32 cellular contexts compared by ENCODE assay signal in the genomic region with DNA sequence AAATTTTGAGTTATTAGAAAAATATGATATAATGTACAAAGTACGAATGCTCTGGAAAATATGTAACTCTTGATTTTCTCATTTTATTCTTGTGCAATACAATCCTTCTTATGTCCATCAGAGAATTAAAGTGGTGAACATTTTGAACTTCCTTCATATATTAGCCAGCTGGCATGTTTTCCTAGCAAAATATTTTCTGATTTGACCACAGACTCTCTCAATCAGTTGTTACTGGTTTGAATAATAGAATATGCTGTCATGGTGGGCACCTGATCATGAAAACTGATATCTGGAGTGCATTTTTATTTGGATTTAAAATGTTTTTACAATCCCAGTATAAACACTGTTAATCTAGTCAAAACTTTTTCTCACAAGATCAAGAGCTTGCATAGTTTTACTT. TPM values are rescaled to one million over a fixed set of nuclear protein-coding genes. Genes with fewer than 3 reads are reported as not detected.
"Had no signal": no experiment of that assay in that cellular context is flagged by ENCODE, and none has a peak within 500 bp of the region (broad histone marks: within the 10 kb centered on the region; RNA-seq: fewer than 3 reads in every experiment).

No MANE protein-coding gene starts in this region.

- H3K9me3 ChIP-seq: ovary, prostate gland, thoracic aorta, vagina had no signal

- H3K79me2 ChIP-seq: hepatocyte had no signal

- H3K4me3 Mint-ChIP-seq: activated CD4-positive, alpha-beta T cell treated with anti-CD3 and anti-CD28 coated beads, Interleukin-2, amount 10 ng/mL, durations not matched to agents 7 days and 5 days; activated CD8-positive, alpha-beta memory T cell treated with anti-CD3 and anti-CD28 coated beads, Interleukin-2, amount 10 ng/mL, durations not matched to agents 7 days and 5 days; activated CD8-positive, alpha-beta T cell treated with anti-CD3 and anti-CD28 coated beads for 36 hours; activated naive CD4-positive, alpha-beta T cell treated with anti-CD3 and anti-CD28 coated beads, Interleukin-2, amount 10 ng/mL, durations not matched to agents 7 days and 5 days; brain; immature natural killer cell; natural killer cell treated with Interleukin-12 subunit alpha and Interleukin-12 subunit beta and Interleukin-15 and Interleukin-18, amount 100 ng/mL, for 72 hours; type B pancreatic cell had no signal

- H3K4me3 ChIP-seq: hepatocyte, left lung, lung, ovary, prostate gland, spleen, thoracic aorta, vagina had no signal

- H3K4me2 ChIP-seq: hepatocyte had no signal

- H3K27ac Mint-ChIP-seq: activated CD4-positive, alpha-beta T cell treated with anti-CD3 and anti-CD28 coated beads, Interleukin-2, amount 10 ng/mL, durations not matched to agents 7 days and 5 days; activated CD8-positive, alpha-beta memory T cell treated with anti-CD3 and anti-CD28 coated beads, Interleukin-2, amount 10 ng/mL, durations not matched to agents 7 days and 5 days; activated CD8-positive, alpha-beta T cell treated with anti-CD3 and anti-CD28 coated beads for 36 hours; activated naive CD4-positive, alpha-beta T cell treated with anti-CD3 and anti-CD28 coated beads, Interleukin-2, amount 10 ng/mL, durations not matched to agents 7 days and 5 days; brain; immature natural killer cell; natural killer cell treated with Interleukin-12 subunit alpha and Interleukin-12 subunit beta and Interleukin-15 and Interleukin-18, amount 100 ng/mL, for 72 hours; type B pancreatic cell had no signal

- H2AFZ ChIP-seq: hepatocyte had no signal

- DNase-seq: activated CD4-positive, alpha-beta T cell treated with anti-CD3 and anti-CD28 coated beads, Interleukin-2, amount 10 ng/mL, durations not matched to agents 7 days and 5 days; activated CD4-positive, CD25-positive, alpha-beta regulatory T cell treated with anti-CD3 and anti-CD28 coated beads, Interleukin-2, amount 50 U/mL, for 72 hours; activated CD8-positive, alpha-beta memory T cell treated with anti-CD3 and anti-CD28 coated beads, Interleukin-2, amount 10 ng/mL, durations not matched to agents 7 days and 5 days; activated CD8-positive, alpha-beta T cell treated with anti-CD3 and anti-CD28 coated beads for 36 hours; activated effector memory CD4-positive, alpha-beta T cell treated with anti-CD3 and anti-CD28 coated beads, Interleukin-2, amount 50 U/mL, for 16 hours; activated naive CD4-positive, alpha-beta T cell treated with anti-CD3 and anti-CD28 coated beads, Interleukin-2, amount 10 ng/mL, durations not matched to agents 7 days and 5 days; activated T-cell treated with anti-CD3 and anti-CD28 coated beads for 4 hours; effector memory CD4-positive, alpha-beta T cell; foreskin melanocyte; immature natural killer cell; kidney glomerular epithelial cell; left lung; ovary; spleen; stimulated activated CD4-positive, alpha-beta T cell treated with anti-CD3 and anti-CD28 coated beads, Interleukin-4, amount 100 ng/mL, for 1 hour; stimulated activated naive CD4-positive, alpha-beta T cell; WERI-Rb-1 had no signal

- H3K27ac ChIP-seq: hepatocyte, left lung, ovary, prostate gland, spleen, thoracic aorta, vagina, WERI-Rb-1 had no signal

- FAIRE-seq: colon, endothelial cell of umbilical vein, TTC549 had no signal

- H3K4me1 ChIP-seq: left lung, prostate gland, spleen, vagina had no signal

- H3K27me3 ChIP-seq: hepatocyte, left lung, ovary, spleen, vagina had no signal

- H3K9me3 Mint-ChIP-seq: activated CD4-positive, alpha-beta T cell treated with anti-CD3 and anti-CD28 coated beads, Interleukin-2, amount 10 ng/mL, durations not matched to agents 7 days and 5 days; natural killer cell treated with Interleukin-12 subunit alpha and Interleukin-12 subunit beta and Interleukin-15 and Interleukin-18, amount 100 ng/mL, for 72 hours had no signal

- H3K4me1 Mint-ChIP-seq: activated CD8-positive, alpha-beta memory T cell treated with anti-CD3 and anti-CD28 coated beads, Interleukin-2, amount 10 ng/mL, durations not matched to agents 7 days and 5 days; brain; immature natural killer cell had no signal

- H3K27me3 Mint-ChIP-seq: activated CD4-positive, alpha-beta T cell treated with anti-CD3 and anti-CD28 coated beads, Interleukin-2, amount 10 ng/mL, durations not matched to agents 7 days and 5 days; activated CD8-positive, alpha-beta memory T cell treated with anti-CD3 and anti-CD28 coated beads, Interleukin-2, amount 10 ng/mL, durations not matched to agents 7 days and 5 days; activated CD8-positive, alpha-beta T cell treated with anti-CD3 and anti-CD28 coated beads for 36 hours; activated naive CD4-positive, alpha-beta T cell treated with anti-CD3 and anti-CD28 coated beads, Interleukin-2, amount 10 ng/mL, durations not matched to agents 7 days and 5 days; brain; natural killer cell treated with Interleukin-12 subunit alpha and Interleukin-12 subunit beta and Interleukin-15 and Interleukin-18, amount 100 ng/mL, for 72 hours; type B pancreatic cell had no signal

- H3K36me3 ChIP-seq: left lung, ovary, prostate gland, thoracic aorta, vagina had no signal

RNA-seq across cellular contexts. Expression of gene PMCH, which starts 53.4 kb away (rescaled TPM):
- total RNA-seq: activated CD4-positive, alpha-beta T cell treated with anti-CD3 and anti-CD28 coated beads, Interleukin-2, amount 10 ng/mL, durations not matched to agents 7 days and 5 days; activated CD8-positive, alpha-beta T cell treated with anti-CD3 and anti-CD28 coated beads for 36 hours; cardiac septum; dermis microvascular lymphatic vessel endothelial cell; esophagus mucosa; hepatocyte; left lung; lung; mesenteric fat pad; natural killer cell treated with Interleukin-12 subunit alpha and Interleukin-12 subunit beta and Interleukin-15 and Interleukin-18, amount 100 ng/mL, for 72 hours; ovary; prostate gland; thoracic aorta; vagina had no signal
